ENCODE assay signal across 30 cellular contexts in the genomic region with DNA sequence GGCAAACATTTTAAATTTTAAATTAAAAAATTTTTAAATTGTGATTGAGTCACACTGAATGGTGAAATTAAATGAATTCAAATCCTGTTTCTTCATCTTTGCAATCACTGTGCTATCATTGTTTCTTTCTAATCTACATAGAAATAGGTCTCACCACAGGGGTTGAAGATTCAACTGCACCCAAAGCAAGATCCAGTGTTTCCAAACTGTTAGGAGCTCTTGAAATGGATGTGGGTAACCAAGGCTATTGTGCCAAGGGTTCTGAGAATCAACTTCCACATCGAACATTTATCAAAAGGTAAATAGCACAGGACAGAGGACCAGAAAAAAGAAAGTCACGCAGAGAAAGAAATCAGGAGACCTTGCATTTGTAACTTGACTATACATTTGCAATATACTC.
"Had no signal": no experiment of that assay in that cellular context is flagged by ENCODE, and none has a peak within 500 bp of the region (broad histone marks: within the 10 kb centered on the region; RNA-seq: fewer than 3 reads in every experiment).

No MANE protein-coding gene starts in this region.

- H3K36me3 Mint-ChIP-seq: activated naive CD4-positive, alpha-beta T cell treated with anti-CD3 and anti-CD28 coated beads, Interleukin-2, amount 50 U/mL, for 24 hours; activated naive CD8-positive, alpha-beta T cell treated with anti-CD3 and anti-CD28 coated beads for 36 hours had no signal

- H3K9me3 Mint-ChIP-seq: activated CD4-positive, alpha-beta T cell treated with anti-CD3 and anti-CD28 coated beads, Interleukin-2, amount 10 ng/mL, durations not matched to agents 7 days and 5 days; activated naive CD4-positive, alpha-beta T cell treated with anti-CD3 and anti-CD28 coated beads for 36 hours; activated naive CD4-positive, alpha-beta T cell treated with anti-CD3 and anti-CD28 coated beads, Interleukin-2, amount 50 U/mL, for 24 hours; activated naive CD8-positive, alpha-beta T cell treated with anti-CD3 and anti-CD28 coated beads for 36 hours; activated naive CD8-positive, alpha-beta T cell treated with anti-CD3 and anti-CD28 coated beads, Interleukin-2, amount 50 U/mL, for 24 hours; activated T-cell treated with anti-CD3 and anti-CD28 coated beads, Interleukin-2, amount 50 U/mL, for 4 hours; activated T-helper 17 cell treated with anti-CD3 and anti-CD28 coated beads, Interleukin-2, amount 50 U/mL, for 72 hours had no signal

- H3K4me3 Mint-ChIP-seq: activated CD4-positive, alpha-beta T cell treated with anti-CD3 and anti-CD28 coated beads, Interleukin-2, amount 10 ng/mL, durations not matched to agents 7 days and 5 days; activated CD8-positive, alpha-beta T cell treated with anti-CD3 and anti-CD28 coated beads for 36 hours; activated naive CD4-positive, alpha-beta T cell treated with anti-CD3 and anti-CD28 coated beads for 36 hours; activated naive CD4-positive, alpha-beta T cell treated with anti-CD3 and anti-CD28 coated beads, Interleukin-2, amount 50 U/mL, for 24 hours; activated naive CD8-positive, alpha-beta T cell treated with anti-CD3 and anti-CD28 coated beads for 36 hours; activated naive CD8-positive, alpha-beta T cell treated with anti-CD3 and anti-CD28 coated beads, Interleukin-2, amount 50 U/mL, for 24 hours; activated T-cell treated with anti-CD3 and anti-CD28 coated beads, Interleukin-2, amount 50 U/mL, for 4 hours; activated T-helper 17 cell treated with anti-CD3 and anti-CD28 coated beads, Interleukin-2, amount 50 U/mL, for 72 hours; effector memory CD8-positive, alpha-beta T cell had no signal

- H3K4me1 ChIP-seq: foreskin keratinocyte had no signal

- ATAC-seq: activated CD8-positive, alpha-beta T cell treated with anti-CD3 and anti-CD28 coated beads for 36 hours; activated naive CD8-positive, alpha-beta T cell treated with anti-CD3 and anti-CD28 coated beads, Interleukin-2, amount 50 U/mL, for 24 hours; activated T-cell treated with anti-CD3 and anti-CD28 coated beads, Interleukin-2, amount 50 U/mL, for 4 hours; activated T-helper 17 cell treated with anti-CD3 and anti-CD28 coated beads, Interleukin-2, amount 50 U/mL, for 72 hours; body of pancreas; effector memory CD8-positive, alpha-beta T cell; foreskin keratinocyte; heart left ventricle had no signal

- FAIRE-seq: colon had no signal

- H3K27ac Mint-ChIP-seq: activated CD4-positive, alpha-beta T cell treated with anti-CD3 and anti-CD28 coated beads, Interleukin-2, amount 10 ng/mL, durations not matched to agents 7 days and 5 days; activated CD8-positive, alpha-beta T cell treated with anti-CD3 and anti-CD28 coated beads for 36 hours; activated naive CD4-positive, alpha-beta T cell treated with anti-CD3 and anti-CD28 coated beads for 36 hours; activated naive CD4-positive, alpha-beta T cell treated with anti-CD3 and anti-CD28 coated beads, Interleukin-2, amount 50 U/mL, for 24 hours; activated naive CD8-positive, alpha-beta T cell treated with anti-CD3 and anti-CD28 coated beads for 36 hours; activated naive CD8-positive, alpha-beta T cell treated with anti-CD3 and anti-CD28 coated beads, Interleukin-2, amount 50 U/mL, for 24 hours; activated T-helper 17 cell treated with anti-CD3 and anti-CD28 coated beads, Interleukin-2, amount 50 U/mL, for 72 hours; effector memory CD8-positive, alpha-beta T cell had no signal

- H3K4me1 Mint-ChIP-seq: activated CD4-positive, alpha-beta T cell treated with anti-CD3 and anti-CD28 coated beads, Interleukin-2, amount 10 ng/mL, durations not matched to agents 7 days and 5 days; activated naive CD4-positive, alpha-beta T cell treated with anti-CD3 and anti-CD28 coated beads, Interleukin-2, amount 50 U/mL, for 24 hours; activated naive CD8-positive, alpha-beta T cell treated with anti-CD3 and anti-CD28 coated beads for 36 hours; activated naive CD8-positive, alpha-beta T cell treated with anti-CD3 and anti-CD28 coated beads, Interleukin-2, amount 50 U/mL, for 24 hours; activated T-helper 17 cell treated with anti-CD3 and anti-CD28 coated beads, Interleukin-2, amount 50 U/mL, for 72 hours had no signal

- H3K27me3 ChIP-seq: adrenal gland, body of pancreas, esophagus muscularis mucosa, foreskin keratinocyte, gastrocnemius medialis, heart left ventricle had no signal

- H3K27ac ChIP-seq: adrenal gland, body of pancreas, esophagus muscularis mucosa, foreskin keratinocyte had no signal

- H3K4me3 ChIP-seq: adrenal gland, body of pancreas, esophagus muscularis mucosa, gastrocnemius medialis, heart left ventricle had no signal

- H3K27me3 Mint-ChIP-seq: activated CD4-positive, alpha-beta T cell treated with anti-CD3 and anti-CD28 coated beads, Interleukin-2, amount 10 ng/mL, durations not matched to agents 7 days and 5 days; activated naive CD8-positive, alpha-beta T cell treated with anti-CD3 and anti-CD28 coated beads, Interleukin-2, amount 50 U/mL, for 24 hours had no signal

- DNase-seq: activated CD4-positive, alpha-beta T cell treated with anti-CD3 and anti-CD28 coated beads for 1 hour; activated CD4-positive, alpha-beta T cell treated with anti-CD3 and anti-CD28 coated beads for 4 hours; activated CD4-positive, alpha-beta T cell treated with anti-CD3 and anti-CD28 coated beads, Interleukin-2, amount 10 ng/mL, durations not matched to agents 7 days and 5 days; activated CD4-positive, alpha-beta T cell treated with anti-CD3 and anti-CD28 coated beads, Interleukin-2, amount 50 U/mL, for 4 hours; activated CD8-positive, alpha-beta memory T cell treated with anti-CD3 and anti-CD28 coated beads for 24 hours; activated CD8-positive, alpha-beta T cell treated with anti-CD3 and anti-CD28 coated beads for 36 hours; activated effector memory CD4-positive, alpha-beta T cell treated with Interleukin-2 at 50 U/mL for 16 hours; activated naive CD4-positive, alpha-beta T cell treated with anti-CD3 and anti-CD28 coated beads for 36 hours; activated naive CD8-positive, alpha-beta T cell treated with anti-CD3 and anti-CD28 coated beads for 36 hours; activated naive CD8-positive, alpha-beta T cell treated with anti-CD3 and anti-CD28 coated beads, Interleukin-2, amount 50 U/mL, for 24 hours; activated T-cell treated with anti-CD3 and anti-CD28 coated beads, Interleukin-2, amount 50 U/mL, for 4 hours; adrenal gland; amygdala; aorta; body of pancreas; caudate nucleus; cortex of kidney; dermis blood vessel endothelial cell; effector CD4-positive, alpha-beta T cell; effector memory CD8-positive, alpha-beta T cell; erythroblast; foreskin keratinocyte; gastrocnemius medialis; glutamatergic neuron; heart left ventricle; T-helper 2 cell had no signal

- H3K36me3 ChIP-seq: adrenal gland, esophagus muscularis mucosa, gastrocnemius medialis, heart left ventricle had no signal

- H3K9me3 ChIP-seq: adrenal gland, body of pancreas, esophagus muscularis mucosa, gastrocnemius medialis had no signal
